ENCODE assay signal across 11 cellular contexts in the genomic region with DNA sequence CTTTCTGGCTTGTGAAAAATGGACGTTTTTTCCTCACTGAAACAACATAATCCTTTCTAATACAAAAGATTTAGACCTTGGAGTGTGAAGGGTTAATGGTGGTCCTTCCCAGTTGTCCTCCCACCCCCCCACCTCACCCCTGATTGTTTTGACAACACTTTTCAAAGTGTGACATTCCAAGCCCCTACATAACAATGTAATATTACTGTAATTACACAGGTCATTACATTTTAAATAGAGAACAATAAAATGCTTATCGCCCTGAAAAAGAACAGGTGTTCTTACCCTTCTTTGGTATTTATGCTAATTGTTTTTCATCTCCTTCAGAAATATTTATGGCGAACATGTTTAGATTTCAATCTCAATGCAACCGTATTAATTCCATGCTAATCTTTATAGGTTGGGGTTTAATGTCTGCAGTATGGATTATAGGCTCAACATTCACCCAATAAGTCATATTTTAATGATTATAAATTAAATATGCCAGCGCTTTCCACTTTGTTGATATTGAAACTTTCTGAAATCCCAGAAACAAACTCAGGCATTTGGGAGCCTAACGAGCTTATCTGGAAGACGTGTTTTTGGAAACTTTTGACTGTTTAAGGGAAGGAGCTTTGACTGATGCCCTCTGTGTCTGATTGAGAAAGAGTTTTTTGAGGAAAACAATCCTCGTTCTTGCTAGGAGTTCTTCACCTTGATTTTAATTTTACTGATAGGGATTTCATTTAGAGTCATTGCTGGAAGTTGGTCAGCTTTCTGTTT. TPM values are rescaled to one million over a fixed set of nuclear protein-coding genes. Genes with fewer than 3 reads are reported as not detected.
DNase-seq lines count a peak whose midpoint lies in the region; ATAC-seq and TF ChIP-seq lines count a peak whose summit lies in the region.
"Had no signal": no experiment of that assay in that cellular context is flagged by ENCODE, and none has a peak within 500 bp of the region (broad histone marks: within the 10 kb centered on the region; RNA-seq: fewer than 3 reads in every experiment).

No MANE protein-coding gene starts in this region.

- no peak for TF ChIP-seq CTCF in left ventricle myocardium inferior (IDR thresholded peaks at IDR 0.05; ENCODE audit: borderline replicate concordance)
- no peak for TF ChIP-seq CTCF in endodermal cell (conservative IDR thresholded peaks at IDR 0.05)
- TF ChIP-seq CTCF in vagina (IDR thresholded peaks at IDR 0.05) = no peak

- H3K4me3 ChIP-seq in left ventricle myocardium inferior (peak overlapping the region; percentile 92), endodermal cell (ENCODE audit: low read length) (peak overlapping the region; percentile 92), muscle layer of colon (ENCODE audit: low read depth in 1 of 2, low read length in 2 of 2) (peak overlapping the region in 1 of 2 donors; percentile 41), vagina (peak overlapping the region; percentile 18 to 30)

- no peaks in the 10 kb centered on the region for H3K27me3 ChIP-seq in left ventricle myocardium inferior (ENCODE audit: low read depth)
- no peaks in the 10 kb centered on the region for H3K27me3 ChIP-seq in endodermal cell (ENCODE audit: control insufficient read depth, insufficient read depth, low read length, poor library complexity, severe bottlenecking)
- no peaks in the 10 kb centered on the region for H3K27me3 ChIP-seq in muscle layer of colon (ENCODE audit: control insufficient read depth in 1 of 2, insufficient read depth in 2 of 2, low read length in 2 of 2)
- H3K27me3 ChIP-seq in vagina = no peaks in the 10 kb centered on the region

- H3K27ac Mint-ChIP-seq in endodermal cell = peak overlapping the region; percentile 89
- no peak overlapping the region for H3K27ac Mint-ChIP-seq in activated naive CD4-positive, alpha-beta T cell treated with anti-CD3 and anti-CD28 coated beads, Interleukin-2, amount 10 ng/mL, durations not matched to agents 7 days and 5 days
- H3K27ac Mint-ChIP-seq: stimulated activated effector memory CD8-positive, alpha-beta T cell treated with anti-CD3 and anti-CD28 coated beads, Interleukin-12 subunit alpha, Interleukin-12 subunit beta, amount 100 ng/mL, for 72 hours had no signal

- ATAC-seq in left cardiac atrium (no peak), HG02885 (IDR thresholded peaks at IDR 0.05; ENCODE audit: poor library complexity, unreplicated experiment) (no peak), GM19455 (IDR thresholded peaks at IDR 0.05; ENCODE audit: unreplicated experiment) (no peak)
- ATAC-seq: stimulated activated effector memory CD8-positive, alpha-beta T cell treated with anti-CD3 and anti-CD28 coated beads, Interleukin-12 subunit alpha, Interleukin-12 subunit beta, amount 100 ng/mL, for 72 hours had no signal

- no peaks in the 10 kb centered on the region for H3K27me3 Mint-ChIP-seq in endodermal cell (ENCODE audit: insufficient read depth)
- peaks cover 78% of the 10 kb centered on the region for H3K27me3 Mint-ChIP-seq in activated naive CD4-positive, alpha-beta T cell treated with anti-CD3 and anti-CD28 coated beads, Interleukin-2, amount 10 ng/mL, durations not matched to agents 7 days and 5 days

- CTCF ChIA-PET in activated naive CD4-positive, alpha-beta T cell treated with anti-CD3 and anti-CD28 coated beads, Interleukin-2, amount 10 ng/mL, durations not matched to agents 7 days and 5 days (lab: Charles Lee) = no interaction called here

- H3K36me3 Mint-ChIP-seq in endodermal cell (ENCODE audit: low read depth) = peaks cover 29% of the 10 kb centered on the region
- H3K36me3 Mint-ChIP-seq in activated naive CD4-positive, alpha-beta T cell treated with anti-CD3 and anti-CD28 coated beads, Interleukin-2, amount 10 ng/mL, durations not matched to agents 7 days and 5 days = peaks cover 3% of the 10 kb centered on the region
- H3K36me3 Mint-ChIP-seq: CD4-positive, CD25-positive, alpha-beta regulatory T cell; stimulated activated effector memory CD8-positive, alpha-beta T cell treated with anti-CD3 and anti-CD28 coated beads, Interleukin-12 subunit alpha, Interleukin-12 subunit beta, amount 100 ng/mL, for 72 hours had no signal

- TF ChIP-seq POLR2A in vagina (IDR thresholded peaks at IDR 0.05) = no peak

- H3K9me3 Mint-ChIP-seq in endodermal cell = no peaks in the 10 kb centered on the region
- no peaks in the 10 kb centered on the region for H3K9me3 Mint-ChIP-seq in activated naive CD4-positive, alpha-beta T cell treated with anti-CD3 and anti-CD28 coated beads, Interleukin-2, amount 10 ng/mL, durations not matched to agents 7 days and 5 days
- H3K9me3 Mint-ChIP-seq: stimulated activated effector memory CD8-positive, alpha-beta T cell treated with anti-CD3 and anti-CD28 coated beads, Interleukin-12 subunit alpha, Interleukin-12 subunit beta, amount 100 ng/mL, for 72 hours had no signal

- H3K9ac ChIP-seq in endodermal cell (ENCODE audit: extremely low read depth, low read length, poor library complexity, severe bottlenecking) (peak overlapping the region; percentile 96), muscle layer of colon (ENCODE audit: low read length) (no peak overlapping the region)

- DNase-seq in left ventricle myocardium inferior (no peak), left cardiac atrium (no peak), endodermal cell (peak; percentile 81), vagina (ENCODE audit: extremely low spot score in 2 of 2) (no peak)
- DNase-seq in activated naive CD4-positive, alpha-beta T cell treated with anti-CD3 and anti-CD28 coated beads, Interleukin-2, amount 10 ng/mL, durations not matched to agents 7 days and 5 days = no peak
- DNase-seq: CD4-positive, CD25-positive, alpha-beta regulatory T cell had no signal

- H3K9me3 ChIP-seq in left ventricle myocardium inferior (replicated peaks) = no peaks in the 10 kb centered on the region
- no peaks in the 10 kb centered on the region for H3K9me3 ChIP-seq in endodermal cell (ENCODE audit: control insufficient read depth, low read length)
- H3K9me3 ChIP-seq in muscle layer of colon (ENCODE audit: low read length) = no peaks in the 10 kb centered on the region
- no peaks in the 10 kb centered on the region for H3K9me3 ChIP-seq in vagina
- H3K9me3 ChIP-seq: neutrophil had no signal

- H3K4me1 ChIP-seq in left ventricle myocardium inferior = peaks cover 82% of the 10 kb centered on the region
- H3K4me1 ChIP-seq in endodermal cell (ENCODE audit: control insufficient read depth, insufficient read depth, low read length) = peaks cover 25% of the 10 kb centered on the region
- peaks cover 52% of the 10 kb centered on the region for H3K4me1 ChIP-seq in muscle layer of colon (ENCODE audit: insufficient read depth, low read length)
- H3K4me1 ChIP-seq in vagina = peaks cover 66% of the 10 kb centered on the region

- peak overlapping the region; percentile 74 for H3K27ac ChIP-seq in left ventricle myocardium inferior (replicated peaks)
- peak overlapping the region; percentile 62 for H3K27ac ChIP-seq in endodermal cell (ENCODE audit: low read depth, low read length)
- H3K27ac ChIP-seq in muscle layer of colon (ENCODE audit: low read depth, low read length) = peak overlapping the region; percentile 55
- H3K27ac ChIP-seq in vagina = peak overlapping the region; percentile 61
- H3K27ac ChIP-seq: neutrophil had no signal

- H3K36me3 ChIP-seq in left ventricle myocardium inferior = no peaks in the 10 kb centered on the region
- H3K36me3 ChIP-seq in endodermal cell (ENCODE audit: control insufficient read depth, insufficient read depth, low read length) = peaks cover 36% of the 10 kb centered on the region
- H3K36me3 ChIP-seq in muscle layer of colon (ENCODE audit: insufficient read depth, low read length) = no peaks in the 10 kb centered on the region
- no peaks in the 10 kb centered on the region for H3K36me3 ChIP-seq in vagina
- H3K36me3 ChIP-seq: neutrophil had no signal

- intact Hi-C loops in left ventricle myocardium inferior (cut with micrococcal nuclease) (loop anchor here (10.0 kb wide), 1 partner anchor 80 kb away; no protein-coding TSS in a partner anchor), left cardiac atrium (cut with DNase I) (loop anchor here (10.0 kb wide), 3 partner anchors 50 to 170 kb away; no protein-coding TSS in a partner anchor), vagina (cut with DNase I) (loop anchor here (10.0 kb wide), 2 partner anchors 70 to 170 kb away; no protein-coding TSS in a partner anchor)

- WGBS in endodermal cell (ENCODE audit: insufficient coverage in 1 of 2, insufficient read length in 1 of 2), 2 experiments = 2 to 3% methylated on average over 5 to 7 of the region's 8 CpGs

- H3K4me1 Mint-ChIP-seq in endodermal cell = peaks cover 59% of the 10 kb centered on the region
- peaks cover 14% of the 10 kb centered on the region for H3K4me1 Mint-ChIP-seq in activated naive CD4-positive, alpha-beta T cell treated with anti-CD3 and anti-CD28 coated beads, Interleukin-2, amount 10 ng/mL, durations not matched to agents 7 days and 5 days

- H3K4me3 Mint-ChIP-seq in endodermal cell = peak overlapping the region; percentile 99
- no peak overlapping the region for H3K4me3 Mint-ChIP-seq in activated naive CD4-positive, alpha-beta T cell treated with anti-CD3 and anti-CD28 coated beads, Interleukin-2, amount 10 ng/mL, durations not matched to agents 7 days and 5 days
- H3K4me3 Mint-ChIP-seq: CD4-positive, CD25-positive, alpha-beta regulatory T cell; stimulated activated effector memory CD8-positive, alpha-beta T cell treated with anti-CD3 and anti-CD28 coated beads, Interleukin-12 subunit alpha, Interleukin-12 subunit beta, amount 100 ng/mL, for 72 hours had no signal

RNA-seq across cellular contexts. Expression of a gene that starts 5.1 kb away (rescaled TPM):
- total RNA-seq in left ventricle myocardium inferior (8.9 TPM), left cardiac atrium (10 to 100 TPM; 15.7 to 16.3 TPM), endodermal cell (100 to 1,000 TPM in 1 of 2 donors, 10 to 100 TPM in 1; 73.2 to 105 TPM), vagina (44.4 TPM)
- 29.9 TPM for polyA plus RNA-seq in endodermal cell (2013, experiment 1 of 2)
- 29.0 TPM for polyA plus RNA-seq in endodermal cell (2013, experiment 2 of 2)
